ENCODE assay signal across 12 cellular contexts in genomic region chr7:98077762-98078161, GRCh38.
"Had no signal": no experiment of that assay in that cellular context is flagged by ENCODE, and none has a peak within 500 bp of the region (broad histone marks: within the 10 kb centered on the region; RNA-seq: fewer than 3 reads in every experiment).

No MANE protein-coding gene starts in this region.

- DNase-seq: activated CD4-positive, alpha-beta memory T cell treated with anti-CD3 and anti-CD28 coated beads for 36 hours; activated CD4-positive, CD25-positive, alpha-beta regulatory T cell treated with anti-CD3 and anti-CD28 coated beads, Interleukin-2, amount 50 U/mL, for 72 hours; activated gamma-delta T cell; activated T-cell treated with anti-CD3 and anti-CD28 coated beads, Interleukin-2, amount 50 U/mL, for 48 hours; amygdala; immature natural killer cell; lower lobe of right lung; naive B cell had no signal

- H3K36me3 ChIP-seq: lower lobe of right lung, neutrophil had no signal

- H3K27ac ChIP-seq: lower lobe of right lung, neutrophil, skin epidermis had no signal

- H3K4me1 ChIP-seq: lower lobe of right lung had no signal

- H3K27me3 ChIP-seq: neutrophil had no signal

- H3K9me3 ChIP-seq: lower lobe of right lung, neutrophil had no signal

- H3K4me3 ChIP-seq: lower lobe of right lung, skin epidermis had no signal

- ATAC-seq: esophagus mucosa; lower lobe of right lung; stimulated activated memory B cell treated with anti-CD40 and anti-IgM and Interleukin-4, amounts not matched to agents 10 μg/mL and 1 μg/mL and 100 μg/mL, for 72 hours had no signal
